In the genomic region with DNA sequence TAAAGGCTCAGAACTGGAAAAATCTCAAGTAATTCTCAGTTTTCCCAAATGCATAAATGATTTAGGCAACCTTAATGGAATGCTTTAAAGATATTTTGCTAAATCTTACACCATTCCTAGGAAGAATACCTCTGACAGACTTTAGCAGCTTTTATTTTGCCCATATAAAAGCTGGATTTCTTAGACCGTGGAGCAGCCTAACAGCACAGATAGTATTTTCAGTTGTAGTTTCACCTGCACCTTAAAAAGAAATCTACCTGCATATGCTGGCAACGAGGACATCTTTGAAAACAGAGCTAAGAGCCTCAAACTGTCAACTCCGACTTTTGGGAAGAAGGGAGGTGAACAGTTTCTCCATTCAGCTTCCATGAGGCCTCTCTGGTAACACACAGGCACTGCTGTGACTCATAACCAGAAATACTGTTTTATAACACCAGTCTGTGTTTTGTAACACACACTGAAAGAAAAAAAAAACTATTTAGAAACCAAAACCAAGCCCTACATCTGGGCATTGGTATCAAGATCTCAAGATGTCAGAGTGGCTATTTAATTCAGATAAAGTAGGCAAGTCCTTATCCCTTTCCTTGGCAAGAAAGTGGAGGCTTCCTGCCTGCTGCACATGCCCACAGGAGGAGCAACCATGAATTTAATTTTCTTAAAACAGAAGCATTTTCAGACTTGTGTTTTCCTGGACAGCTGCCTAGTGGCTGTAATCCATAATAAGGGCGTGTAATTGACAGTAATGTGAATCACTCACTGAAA, we compare ENCODE assay signal across 2 cellular contexts.
A peak's percentile ranks its signal among the peaks of the same experiment; 100 is the strongest.
TF ChIP-seq lines count a peak whose summit lies in the region.

No MANE protein-coding gene starts in this region.

TF ChIP-seq in liver, 16 proteins besides CTCF, POLR2A, EP300 and RAD21 (continued from another document):
- TF ChIP-seq, protein P1, sequence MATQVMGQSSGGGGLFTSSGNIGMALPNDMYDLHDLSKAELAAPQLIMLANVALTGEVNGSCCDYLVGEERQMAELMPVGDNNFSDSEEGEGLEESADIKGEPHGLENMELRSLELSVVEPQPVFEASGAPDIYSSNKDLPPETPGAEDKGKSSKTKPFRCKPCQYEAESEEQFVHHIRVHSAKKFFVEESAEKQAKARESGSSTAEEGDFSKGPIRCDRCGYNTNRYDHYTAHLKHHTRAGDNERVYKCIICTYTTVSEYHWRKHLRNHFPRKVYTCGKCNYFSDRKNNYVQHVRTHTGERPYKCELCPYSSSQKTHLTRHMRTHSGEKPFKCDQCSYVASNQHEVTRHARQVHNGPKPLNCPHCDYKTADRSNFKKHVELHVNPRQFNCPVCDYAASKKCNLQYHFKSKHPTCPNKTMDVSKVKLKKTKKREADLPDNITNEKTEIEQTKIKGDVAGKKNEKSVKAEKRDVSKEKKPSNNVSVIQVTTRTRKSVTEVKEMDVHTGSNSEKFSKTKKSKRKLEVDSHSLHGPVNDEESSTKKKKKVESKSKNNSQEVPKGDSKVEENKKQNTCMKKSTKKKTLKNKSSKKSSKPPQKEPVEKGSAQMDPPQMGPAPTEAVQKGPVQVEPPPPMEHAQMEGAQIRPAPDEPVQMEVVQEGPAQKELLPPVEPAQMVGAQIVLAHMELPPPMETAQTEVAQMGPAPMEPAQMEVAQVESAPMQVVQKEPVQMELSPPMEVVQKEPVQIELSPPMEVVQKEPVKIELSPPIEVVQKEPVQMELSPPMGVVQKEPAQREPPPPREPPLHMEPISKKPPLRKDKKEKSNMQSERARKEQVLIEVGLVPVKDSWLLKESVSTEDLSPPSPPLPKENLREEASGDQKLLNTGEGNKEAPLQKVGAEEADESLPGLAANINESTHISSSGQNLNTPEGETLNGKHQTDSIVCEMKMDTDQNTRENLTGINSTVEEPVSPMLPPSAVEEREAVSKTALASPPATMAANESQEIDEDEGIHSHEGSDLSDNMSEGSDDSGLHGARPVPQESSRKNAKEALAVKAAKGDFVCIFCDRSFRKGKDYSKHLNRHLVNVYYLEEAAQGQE (IDR thresholded peaks at IDR 0.05) = no peak
- TF ChIP-seq SP1 (IDR thresholded peaks at IDR 0.05) (no peak), HNF4A (conservative IDR thresholded peaks at IDR 0.05) (no peak), RXRA (IDR thresholded peaks at IDR 0.05) (peak in 1 of 2 donors; percentile 6), GABPA (IDR thresholded peaks at IDR 0.05 in 1 of 2, conservative IDR thresholded peaks at IDR 0.05 in 1 of 2) (no peak), JUND (IDR thresholded peaks at IDR 0.05) (peak; percentile 43 to 74)
- TF ChIP-seq, protein P2, sequence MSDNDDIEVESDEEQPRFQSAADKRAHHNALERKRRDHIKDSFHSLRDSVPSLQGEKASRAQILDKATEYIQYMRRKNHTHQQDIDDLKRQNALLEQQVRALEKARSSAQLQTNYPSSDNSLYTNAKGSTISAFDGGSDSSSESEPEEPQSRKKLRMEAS (IDR thresholded peaks at IDR 0.05) = no peak

TF ChIP-seq in HepG2, 621 proteins besides CTCF, POLR2A, EP300 and RAD21 (continued from another document):
- TF ChIP-seq ZNF432 (CRISPR knock-in tag; IDR thresholded peaks at IDR 0.05; ENCODE audit: borderline replicate concordance) (no peak), TEAD3 (CRISPR knock-in tag; optimal IDR thresholded peaks at IDR 0.05; ENCODE audit: borderline replicate concordance) (no peak), JUN (CRISPR knock-in tag; IDR thresholded peaks at IDR 0.05) (no peak), TMF1 (CRISPR knock-in tag; IDR thresholded peaks at IDR 0.05; ENCODE audit: low read depth) (no peak), ZNF234 (CRISPR knock-in tag; conservative IDR thresholded peaks at IDR 0.05) (no peak), NCOA1 (CRISPR knock-in tag; IDR thresholded peaks at IDR 0.05) (no peak), BHLHE40 (IDR thresholded peaks at IDR 0.05; ENCODE audit: low read length) (no peak), MLLT10 (CRISPR knock-in tag; IDR thresholded peaks at IDR 0.05) (no peak), ZNF256 (CRISPR knock-in tag; conservative IDR thresholded peaks at IDR 0.05) (no peak)
- TF ChIP-seq, protein P3, sequence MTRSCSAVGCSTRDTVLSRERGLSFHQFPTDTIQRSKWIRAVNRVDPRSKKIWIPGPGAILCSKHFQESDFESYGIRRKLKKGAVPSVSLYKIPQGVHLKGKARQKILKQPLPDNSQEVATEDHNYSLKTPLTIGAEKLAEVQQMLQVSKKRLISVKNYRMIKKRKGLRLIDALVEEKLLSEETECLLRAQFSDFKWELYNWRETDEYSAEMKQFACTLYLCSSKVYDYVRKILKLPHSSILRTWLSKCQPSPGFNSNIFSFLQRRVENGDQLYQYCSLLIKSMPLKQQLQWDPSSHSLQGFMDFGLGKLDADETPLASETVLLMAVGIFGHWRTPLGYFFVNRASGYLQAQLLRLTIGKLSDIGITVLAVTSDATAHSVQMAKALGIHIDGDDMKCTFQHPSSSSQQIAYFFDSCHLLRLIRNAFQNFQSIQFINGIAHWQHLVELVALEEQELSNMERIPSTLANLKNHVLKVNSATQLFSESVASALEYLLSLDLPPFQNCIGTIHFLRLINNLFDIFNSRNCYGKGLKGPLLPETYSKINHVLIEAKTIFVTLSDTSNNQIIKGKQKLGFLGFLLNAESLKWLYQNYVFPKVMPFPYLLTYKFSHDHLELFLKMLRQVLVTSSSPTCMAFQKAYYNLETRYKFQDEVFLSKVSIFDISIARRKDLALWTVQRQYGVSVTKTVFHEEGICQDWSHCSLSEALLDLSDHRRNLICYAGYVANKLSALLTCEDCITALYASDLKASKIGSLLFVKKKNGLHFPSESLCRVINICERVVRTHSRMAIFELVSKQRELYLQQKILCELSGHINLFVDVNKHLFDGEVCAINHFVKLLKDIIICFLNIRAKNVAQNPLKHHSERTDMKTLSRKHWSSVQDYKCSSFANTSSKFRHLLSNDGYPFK (CRISPR knock-in tag; IDR thresholded peaks at IDR 0.05; ENCODE audit: borderline replicate concordance) = no peak
- TF ChIP-seq, protein P4, sequence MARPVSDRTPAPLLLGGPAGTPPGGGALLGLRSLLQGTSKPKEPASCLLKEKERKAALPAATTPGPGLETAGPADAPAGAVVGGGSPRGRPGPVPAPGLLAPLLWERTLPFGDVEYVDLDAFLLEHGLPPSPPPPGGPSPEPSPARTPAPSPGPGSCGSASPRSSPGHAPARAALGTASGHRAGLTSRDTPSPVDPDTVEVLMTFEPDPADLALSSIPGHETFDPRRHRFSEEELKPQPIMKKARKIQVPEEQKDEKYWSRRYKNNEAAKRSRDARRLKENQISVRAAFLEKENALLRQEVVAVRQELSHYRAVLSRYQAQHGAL (CRISPR knock-in tag; IDR thresholded peaks at IDR 0.05; ENCODE audit: not compliant biosample characterization) = no peak
